ENCODE assay signal across 1 cellular context in genomic region chr1:165844114-165844798, GRCh38.
TF ChIP-seq lines count a peak whose summit lies in the region.

No MANE protein-coding gene starts in this region.

TF ChIP-seq in WTC11, 78 proteins besides CTCF, POLR2A, EP300 and RAD21 (continued from another document):
- no peak for TF ChIP-seq ZNF532 (CRISPR knock-in tag; IDR thresholded peaks at IDR 0.05; ENCODE audit: borderline replicate concordance)
- TF ChIP-seq TP53 (CRISPR knock-in tag; IDR thresholded peaks at IDR 0.05), result no peak
